In genomic region chr1:54715493-54716298, GRCh38 we compare ENCODE assay signal across 8 cellular contexts. TPM values are rescaled to one million over a fixed set of nuclear protein-coding genes. Genes with fewer than 3 reads are reported as not detected.
DNase-seq lines count a peak whose midpoint lies in the region; ATAC-seq and TF ChIP-seq lines count a peak whose summit lies in the region.

Gene TTC4 (plus strand): TSS chr1:54715861. CDS start chr1:54715909, 48 bp downstream.

- peak; percentile 82 for DNase-seq in ACHN
- DNase-seq in NCI-H2196 treated with DMSO at 0.1 percent for 48 hours (lab: John Stamatoyannopoulos, UW; ENCODE audit: unreplicated experiment), result peak; percentile 62
- peak; percentile 88 for DNase-seq in activated B cell treated with CpG ODN at 0.5 μM for 24 hours
- peak; percentile 83 for DNase-seq in cardiac fibroblast (ENCODE audit: low read depth in 2 of 2)
- DNase-seq in inferior parietal cortex (ENCODE audit: extremely low spot score), result peak; percentile 87
- peak; percentile 96 for DNase-seq in spleen

- intact Hi-C loops in activated B cell treated with CpG ODN at 0.5 μM for 24 hours (cut with micrococcal nuclease) (loop anchor here (1.0 to 5.0 kb wide), 9 partner anchors 49 to 1388 kb away; partner anchors contain the start of genes CYB5RL, DHCR24, IFT25 and LRP8), spleen (cut with DNase I; ENCODE audit: low total_unique reads) (no loop called here)

- TF ChIP-seq CTCF in activated B cell treated with CpG ODN at 0.5 μM for 24 hours (IDR thresholded peaks at IDR 0.05) (no peak), cardiac fibroblast (IDR thresholded peaks at IDR 0.05; ENCODE audit: low read depth, low read length) (no peak), spleen (IDR thresholded peaks at IDR 0.05 in 8 of 11, conservative IDR thresholded peaks at IDR 0.05 in 3 of 11) (peak in 4 of 11 experiments; percentile 6 to 31 (median 14))

- H3K4me1 ChIP-seq in spleen, result peaks cover 9 to 39% (median 29%) of the 10 kb centered on the region in 6 donors

- ATAC-seq in GM18868 (IDR thresholded peaks at IDR 0.05; ENCODE audit: unreplicated experiment), result peak; percentile 97
- peak; percentile 90 for ATAC-seq in HG03103 (IDR thresholded peaks at IDR 0.05; ENCODE audit: low read depth, unreplicated experiment)
- ATAC-seq in activated B cell treated with CpG ODN at 0.5 μM for 24 hours (ENCODE audit: low read depth), result peak; percentile 98

- peaks cover 27% of the 10 kb centered on the region for H3K36me3 Mint-ChIP-seq in activated B cell treated with CpG ODN at 0.5 μM for 24 hours (ENCODE audit: low read depth)

- H3K4me3 ChIP-seq in cardiac fibroblast (replicated peaks in 1 of 2; ENCODE audit: low read depth in 2 of 2, low read length in 2 of 2) (peak within 1 kb of the TSS; percentile 86 to 88), spleen (peak within 1 kb of the TSS; percentile 74 to 96 (median 86))

- H3K4me1 Mint-ChIP-seq in activated B cell treated with CpG ODN at 0.5 μM for 24 hours, result peaks cover 30% of the 10 kb centered on the region

- H3K27me3 ChIP-seq in spleen (replicated peaks in 1 of 7), result no peaks in the 10 kb centered on the region

- peaks cover 0 to 33% (median 21%) of the 10 kb centered on the region in 6 donors for H3K36me3 ChIP-seq in spleen

- no peaks in the 10 kb centered on the region for H3K27me3 Mint-ChIP-seq in activated B cell treated with CpG ODN at 0.5 μM for 24 hours

- POLR2A ChIA-PET in activated B cell treated with CpG ODN at 0.5 μM for 24 hours (lab: Charles Lee), result interaction anchor here (0.7 to 2.8 kb wide), 9 partner anchors 9 to 878 kb away, joined by 3 to 15 read pairs (median 5); partner anchors contain the start of genes IFT25, NDC1, PARS2 and SSBP3

- in situ Hi-C loops in ACHN (cut with HindIII; ENCODE audit: low pct_ligation_motif_present, low pct_unique_long_range_greater_than_20kb, low sequenced_read_pairs), result no loop called here

- WGBS in spleen, 5 donors, result 0 to 2% (median 1%) methylated on average over 36 to 51 of the region's 51 CpGs

- H3K9me3 ChIP-seq in spleen, result no peaks in the 10 kb centered on the region

- peak within 1 kb of the TSS; percentile 83 for H3K27ac Mint-ChIP-seq in activated B cell treated with CpG ODN at 0.5 μM for 24 hours

- peak within 1 kb of the TSS; percentile 59 to 88 (median 76) for H3K27ac ChIP-seq in spleen

- H3K4me3 Mint-ChIP-seq in activated B cell treated with CpG ODN at 0.5 μM for 24 hours, result peak within 1 kb of the TSS; percentile 94

- peak in 1 of 3 donors; percentile 72 for TF ChIP-seq POLR2A in spleen (IDR thresholded peaks at IDR 0.05)

- no peaks in the 10 kb centered on the region for H3K9me3 Mint-ChIP-seq in activated B cell treated with CpG ODN at 0.5 μM for 24 hours

- CTCF ChIA-PET in activated B cell treated with CpG ODN at 0.5 μM for 24 hours (lab: Charles Lee), result interaction anchor here (0.9 to 2.7 kb wide), 2 partner anchors 85 to 226 kb away, joined by 3 to 10 read pairs; partner anchors contain the start of gene TTC22

RNA-seq across cellular contexts. Expression of gene TTC4, which starts in this region (rescaled TPM):
- 30.8 and 31.5 TPM in 2 replicates for total RNA-seq in activated B cell treated with CpG ODN at 0.5 μM for 24 hours
- total RNA-seq in spleen, result 10 to 100 TPM; 15.4 to 28.5 (median 17.3) TPM
- polyA plus RNA-seq in spleen, result 10 to 100 TPM; 12.1 to 15.3 (median 13.3) TPM

Comparison
In these comparisons a context has a peak if more than half of its experiments do, and no peak if none do; other contexts are left out.
1. Peak in every context shown above with its lines: DNase-seq, ATAC-seq, H3K4me3 ChIP-seq and H3K27ac ChIP-seq.